11 cellular contexts compared by ENCODE assay signal in the genomic region with DNA sequence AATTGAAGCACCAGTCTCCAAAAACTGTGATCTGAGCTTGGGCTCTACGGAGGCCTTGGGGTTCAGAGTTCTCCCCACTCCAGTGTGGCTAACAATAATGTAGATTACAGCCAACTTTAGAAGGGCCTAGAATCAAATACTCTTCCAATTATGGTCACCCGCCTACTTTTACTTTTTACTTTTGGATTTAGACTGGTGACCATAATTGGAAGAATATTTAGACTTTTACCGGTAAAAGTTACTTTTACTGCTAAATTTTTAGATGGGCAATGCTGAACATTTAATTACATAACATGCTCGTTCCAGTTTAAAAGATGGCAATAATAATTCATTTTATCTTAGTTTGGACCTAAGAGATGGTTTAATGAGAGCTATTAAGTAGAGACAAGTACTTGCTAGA. TPM values are rescaled to one million over a fixed set of nuclear protein-coding genes. Genes with fewer than 3 reads are reported as not detected.
DNase-seq lines count a peak whose midpoint lies in the region; TF ChIP-seq lines count a peak whose summit lies in the region.
"Had no signal": no experiment of that assay in that cellular context is flagged by ENCODE, and none has a peak within 500 bp of the region (broad histone marks: within the 10 kb centered on the region; RNA-seq: fewer than 3 reads in every experiment).

No MANE protein-coding gene starts in this region.

- no peak overlapping the region for H3K4ac ChIP-seq in mesendoderm (ENCODE audit: low read depth, low read length)

- H3K9me3 ChIP-seq in mucosa of rectum (ENCODE audit: control insufficient read depth in 2 of 2, low read length in 2 of 2) (no peaks in the 10 kb centered on the region), thymus (ENCODE audit: control insufficient read depth) (no peaks in the 10 kb centered on the region)

- H3K18ac ChIP-seq in mesendoderm (ENCODE audit: low read length) = no peak overlapping the region

- no peak overlapping the region for H3K4me2 ChIP-seq in mesendoderm (ENCODE audit: low read length)

- H3K27ac Mint-ChIP-seq in chondrocyte (ENCODE audit: unreplicated experiment) = peak overlapping the region; percentile 92

- POLR2A ChIA-PET in RWPE1 (lab: Yijun Ruan, JAX; ENCODE audit: low non-redundant PET) = no interaction called here

- H2BK15ac ChIP-seq in mesendoderm (replicated peaks; ENCODE audit: low read depth) = no peak overlapping the region

- H3K56ac ChIP-seq in mesendoderm (ENCODE audit: low read length) = no peak overlapping the region

- H3K79me1 ChIP-seq in mesendoderm (ENCODE audit: low read length) = peaks cover 1% of the 10 kb centered on the region

- H2BK120ac ChIP-seq in mesendoderm (ENCODE audit: low read depth, low read length) = no peak overlapping the region

- H3K23ac ChIP-seq in mesendoderm (ENCODE audit: low read length) = no peak overlapping the region

- H4K5ac ChIP-seq in mesendoderm (ENCODE audit: low read length) = no peak overlapping the region

- 97% methylated on average over 4 of the region's 4 CpGs for WGBS in thymus
- no CpG with 5 or more reads among the region's 4 CpGs for WGBS in mesendoderm (ENCODE audit: extremely low coverage, insufficient coverage, low lambda C conversion rate)

- no peaks in the 10 kb centered on the region for H3K9me3 Mint-ChIP-seq in chondrocyte (ENCODE audit: low read depth)

- H4K8ac ChIP-seq in mesendoderm (ENCODE audit: low read depth, low read length) = no peak overlapping the region

- H2BK5ac ChIP-seq in mesendoderm (ENCODE audit: low read length) = no peak overlapping the region

- H3K4me1 ChIP-seq in mucosa of rectum (ENCODE audit: control insufficient read depth in 2 of 2, insufficient read depth in 2 of 2, low read length in 2 of 2) (peaks cover 6 to 12% of the 10 kb centered on the region in 2 donors), thymus (ENCODE audit: control insufficient read depth, insufficient read depth, low read length) (no peaks in the 10 kb centered on the region), mesendoderm (ENCODE audit: control insufficient read depth, low read depth, low read length) (no peaks in the 10 kb centered on the region)

- H3K4me1 Mint-ChIP-seq in chondrocyte (ENCODE audit: low read depth) = peaks cover 62% of the 10 kb centered on the region

- TF ChIP-seq CTCF in RWPE1 (conservative IDR thresholded peaks at IDR 0.05; ENCODE audit: low read depth) = no peak
- no peak for TF ChIP-seq CTCF in chondrocyte (IDR thresholded peaks at IDR 0.05)

- H3K27ac ChIP-seq in RWPE1 (peak overlapping the region; percentile 100), mucosa of rectum (ENCODE audit: low read depth in 2 of 2, low read length in 2 of 2) (peak overlapping the region; percentile 64 to 68), thymus (ENCODE audit: low read depth) (peak overlapping the region; percentile 65), mesendoderm (ENCODE audit: low read depth, low read length) (no peak overlapping the region)

- H3K4me3 ChIP-seq in mucosa of rectum (ENCODE audit: low read length in 2 of 2) = no peak overlapping the region
- no peak overlapping the region for H3K4me3 ChIP-seq in thymus (ENCODE audit: low read length)
- no peak overlapping the region for H3K4me3 ChIP-seq in mesendoderm (ENCODE audit: low read length)

- H3K36me3 Mint-ChIP-seq in chondrocyte (ENCODE audit: low read depth) = peaks cover 2% of the 10 kb centered on the region

- H3K9ac ChIP-seq in mucosa of rectum (ENCODE audit: low read depth in 1 of 2, low read length in 2 of 2) = no peak overlapping the region
- no peak overlapping the region for H3K9ac ChIP-seq in mesendoderm (ENCODE audit: low read length)

- DNase-seq in RWPE1 (ENCODE audit: low spot score) = no peak
- no peak for DNase-seq in chondrocyte (ENCODE audit: low spot score)
- no peak for DNase-seq in mesendoderm
- no peak for DNase-seq in SW480 (ENCODE audit: low spot score)
- no peak for DNase-seq in NCI-H1436 treated with DMSO at 0.1 percent for 48 hours (lab: John Stamatoyannopoulos, UW)
- DNase-seq: activated CD4-positive, CD25-positive, alpha-beta regulatory T cell; central memory CD4-positive, alpha-beta T cell; NCI-H526 treated with DMSO at 0.1 percent for 48 hours had no signal

- H3K27me3 ChIP-seq in mucosa of rectum (ENCODE audit: control insufficient read depth in 2 of 2, insufficient read depth in 2 of 2, low read length in 2 of 2) (no peaks in the 10 kb centered on the region), thymus (ENCODE audit: control insufficient read depth, insufficient read depth) (no peaks in the 10 kb centered on the region), mesendoderm (ENCODE audit: insufficient read depth, low read length, poor library complexity) (no peaks in the 10 kb centered on the region)

- no peak overlapping the region for H2AK5ac ChIP-seq in mesendoderm (ENCODE audit: low read length)

- CTCF ChIA-PET in RWPE1 (lab: Yijun Ruan, JAX) = interaction anchor here (0.6 to 0.9 kb wide), 2 partner anchors 22 to 93 kb away, joined by 3 to 5 read pairs; no protein-coding TSS in a partner anchor

- no peak overlapping the region for H3K4me3 Mint-ChIP-seq in chondrocyte (ENCODE audit: unreplicated experiment)

- peaks cover 13 to 15% of the 10 kb centered on the region in 2 donors for H3K36me3 ChIP-seq in mucosa of rectum (ENCODE audit: control insufficient read depth in 2 of 2, insufficient read depth in 2 of 2, low read length in 2 of 2)
- peaks cover 34% of the 10 kb centered on the region for H3K36me3 ChIP-seq in thymus (ENCODE audit: control insufficient read depth, insufficient read depth)
- H3K36me3 ChIP-seq in mesendoderm (ENCODE audit: control insufficient read depth, insufficient read depth, low read length) = no peaks in the 10 kb centered on the region

- no peaks in the 10 kb centered on the region for H3K27me3 Mint-ChIP-seq in chondrocyte (ENCODE audit: low read depth)

- no peaks in the 10 kb centered on the region for H3K79me2 ChIP-seq in mesendoderm (ENCODE audit: control insufficient read depth, insufficient read depth, low read length)

RNA-seq across cellular contexts. Expression of gene PPTC7, which starts 39.2 kb away (rescaled TPM):
- total RNA-seq in chondrocyte = 10.9 to 15.3 TPM (median 13.9 TPM) in 3 replicates
- polyA plus RNA-seq in thymus = 19.2 TPM
- 13.6 TPM for polyA plus RNA-seq in mesendoderm (2013, experiment 1 of 2)
- 13.6 TPM for polyA plus RNA-seq in mesendoderm (2013, experiment 2 of 2)

RNA-seq across cellular contexts. Expression of gene RAD9B, which starts 41.8 kb away (rescaled TPM):
- total RNA-seq in chondrocyte = 0.27 to 0.54 TPM (median 0.39 TPM) in 3 replicates
- polyA plus RNA-seq in thymus = 0.87 TPM
- 0.04 TPM for polyA plus RNA-seq in mesendoderm (2013, experiment 1 of 2)
- 0.01 TPM for polyA plus RNA-seq in mesendoderm (2013, experiment 2 of 2)
- total RNA-seq: H1 had no signal

RNA-seq across cellular contexts. Expression of gene VPS29, which starts 42.1 kb away (rescaled TPM):
- total RNA-seq in chondrocyte = 83.0 to 93.9 TPM (median 90.4 TPM) in 3 replicates
- polyA plus RNA-seq in thymus = 320 TPM
- polyA plus RNA-seq in mesendoderm (2013, experiment 1 of 2) = 84.3 TPM
- 82.9 TPM for polyA plus RNA-seq in mesendoderm (2013, experiment 2 of 2)
